In the genomic region with DNA sequence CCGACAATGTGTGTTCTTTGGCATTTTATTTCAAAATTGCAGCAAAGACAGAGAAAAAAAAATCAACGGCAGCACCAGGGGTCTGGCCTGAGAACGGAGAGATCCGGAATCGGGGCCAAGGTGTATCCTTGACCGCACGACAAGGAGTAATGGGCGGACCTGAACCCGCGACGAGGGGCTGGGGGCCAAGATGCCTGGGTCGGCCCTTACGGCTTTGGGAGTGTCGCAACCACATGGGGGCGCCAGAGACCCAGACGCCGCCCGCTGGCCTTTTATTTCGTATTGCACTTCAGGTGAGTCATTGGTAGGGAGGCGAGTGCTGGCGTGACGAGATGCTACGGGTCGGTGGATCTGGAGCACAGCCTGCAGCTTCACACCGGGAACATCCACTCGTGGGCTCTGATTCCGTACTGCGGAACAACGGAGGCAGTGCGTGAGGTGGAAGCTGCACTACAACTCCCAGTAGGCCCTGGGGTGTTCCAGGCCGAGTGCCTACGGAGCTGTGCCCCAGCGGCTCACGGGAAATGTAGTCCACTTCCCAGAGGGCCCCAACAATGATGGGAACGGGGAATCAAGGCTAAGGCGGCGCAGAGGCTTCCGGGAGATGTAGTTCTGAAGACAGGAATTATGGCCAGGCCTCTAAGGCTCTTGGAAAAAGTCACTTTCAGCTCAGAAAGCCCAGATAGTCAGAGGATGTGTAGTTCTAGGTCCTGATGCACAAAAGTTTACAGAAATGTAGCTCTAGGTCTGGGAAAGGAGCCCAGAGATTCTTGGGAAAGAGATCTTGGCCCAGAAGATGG, we compare ENCODE assay signal across 1 cellular context.
TF ChIP-seq lines count a peak whose summit lies in the region.

No MANE protein-coding gene starts in this region.

TF ChIP-seq in K562, 482 proteins besides CTCF, POLR2A, EP300 and RAD21 (continued from another document and continues in another):
- TF ChIP-seq, protein P1, sequence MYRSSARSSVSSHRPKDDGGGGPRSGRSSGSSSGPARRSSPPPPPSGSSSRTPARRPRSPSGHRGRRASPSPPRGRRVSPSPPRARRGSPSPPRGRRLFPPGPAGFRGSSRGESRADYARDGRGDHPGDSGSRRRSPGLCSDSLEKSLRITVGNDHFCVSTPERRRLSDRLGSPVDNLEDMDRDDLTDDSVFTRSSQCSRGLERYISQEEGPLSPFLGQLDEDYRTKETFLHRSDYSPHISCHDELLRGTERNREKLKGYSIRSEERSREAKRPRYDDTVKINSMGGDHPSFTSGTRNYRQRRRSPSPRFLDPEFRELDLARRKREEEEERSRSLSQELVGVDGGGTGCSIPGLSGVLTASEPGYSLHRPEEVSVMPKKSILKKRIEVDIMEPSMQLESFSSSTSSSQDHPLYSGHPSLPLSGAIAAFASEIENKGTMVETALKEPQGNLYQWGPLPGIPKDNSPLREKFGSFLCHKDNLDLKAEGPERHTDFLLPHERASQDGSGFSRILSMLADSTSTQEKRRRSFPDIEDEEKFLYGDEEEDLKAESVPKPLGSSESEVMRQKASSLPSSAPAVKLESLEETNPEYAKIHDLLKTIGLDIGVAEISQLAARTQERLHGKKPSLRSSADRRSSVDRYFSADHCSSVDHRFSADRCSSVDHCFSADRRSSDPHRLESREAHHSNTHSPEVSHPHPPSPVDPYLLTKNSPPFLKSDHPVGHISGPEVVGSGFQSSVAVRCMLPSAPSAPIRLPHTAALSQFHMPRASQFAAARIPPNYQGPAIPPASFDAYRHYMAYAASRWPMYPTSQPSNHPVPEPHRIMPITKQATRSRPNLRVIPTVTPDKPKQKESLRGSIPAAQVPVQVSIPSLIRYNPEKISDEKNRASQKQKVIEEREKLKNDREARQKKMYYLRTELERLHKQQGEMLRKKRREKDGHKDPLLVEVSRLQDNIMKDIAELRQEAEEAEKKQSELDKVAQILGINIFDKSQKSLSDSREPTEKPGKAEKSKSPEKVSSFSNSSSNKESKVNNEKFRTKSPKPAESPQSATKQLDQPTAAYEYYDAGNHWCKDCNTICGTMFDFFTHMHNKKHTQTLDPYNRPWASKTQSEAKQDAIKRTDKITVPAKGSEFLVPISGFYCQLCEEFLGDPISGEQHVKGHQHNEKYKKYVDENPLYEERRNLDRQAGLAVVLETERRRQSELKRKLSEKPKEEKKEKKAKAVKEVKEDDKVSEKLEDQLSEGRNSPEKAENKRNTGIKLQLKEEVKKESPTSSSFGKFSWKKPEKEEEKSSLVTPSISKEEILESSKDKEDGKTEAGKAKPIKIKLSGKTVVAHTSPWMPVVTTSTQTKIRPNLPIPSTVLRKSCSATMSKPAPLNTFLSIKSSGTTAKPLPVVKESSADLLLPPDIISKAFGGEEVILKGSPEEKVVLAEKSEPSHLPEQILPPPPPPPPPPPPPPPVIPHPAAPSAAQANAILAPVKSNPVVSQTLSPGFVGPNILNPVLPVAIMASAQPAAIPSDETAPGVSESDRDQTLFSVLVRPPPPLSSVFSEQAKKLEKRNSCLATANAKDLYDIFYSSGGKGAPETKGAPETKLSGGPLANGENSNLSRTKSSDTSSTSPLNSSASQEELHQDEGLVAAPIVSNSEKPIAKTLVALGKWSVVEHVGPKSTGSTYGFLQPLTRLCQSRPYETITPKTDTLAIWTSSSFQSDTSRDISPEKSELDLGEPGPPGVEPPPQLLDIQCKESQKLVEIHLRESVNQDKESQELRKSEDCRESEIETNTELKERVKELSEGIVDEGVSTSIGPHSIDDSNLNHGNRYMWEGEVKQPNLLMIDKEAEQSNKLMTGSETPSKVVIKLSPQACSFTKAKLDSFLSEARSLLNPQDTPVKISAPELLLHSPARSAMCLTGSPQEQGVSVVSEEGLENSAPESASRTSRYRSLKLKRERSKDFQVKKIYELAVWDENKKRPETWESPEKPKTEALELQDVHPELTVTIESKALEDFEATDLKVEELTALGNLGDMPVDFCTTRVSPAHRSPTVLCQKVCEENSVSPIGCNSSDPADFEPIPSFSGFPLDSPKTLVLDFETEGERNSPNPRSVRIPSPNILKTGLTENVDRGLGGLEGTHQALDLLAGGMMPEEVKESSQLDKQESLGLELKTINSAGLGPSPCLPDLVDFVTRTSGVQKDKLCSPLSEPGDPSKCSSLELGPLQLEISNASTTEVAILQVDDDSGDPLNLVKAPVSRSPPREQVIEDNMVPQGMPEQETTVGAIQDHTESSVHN (IDR thresholded peaks at IDR 0.05; ENCODE audit: borderline replicate concordance in 1 of 2, low read depth in 1 of 2): no peak
- TF ChIP-seq NR4A1 (CRISPR knock-in tag; IDR thresholded peaks at IDR 0.05) (no peak), NR4A1 (tag; IDR thresholded peaks at IDR 0.05) (peak; percentile 85), ZNF644 (tag; IDR thresholded peaks at IDR 0.05; ENCODE audit: low read depth) (peak; percentile 99), PYGO2 (tag; IDR thresholded peaks at IDR 0.05) (peak; percentile 44; the same call in 1 of the 2 replicates), CUX1 (CRISPR knock-in tag; IDR thresholded peaks at IDR 0.05) (peak; percentile 86), LCOR (CRISPR knock-in tag; IDR thresholded peaks at IDR 0.05) (peak; percentile 32; the same call in 1 of the 2 replicates), KDM4B (IDR thresholded peaks at IDR 0.05; ENCODE audit: borderline replicate concordance in 2 of 2, low read depth in 1 of 2) (peak in 1 of 2 experiments; percentile 89; a peak in 1 of 4 replicates), CBX8 (IDR thresholded peaks at IDR 0.05; ENCODE audit: borderline replicate concordance, extremely low read depth, low read depth, low read length, poor library complexity, severe bottlenecking) (no peak), PRMT5 (CRISPR knock-in tag; IDR thresholded peaks at IDR 0.05) (no peak), SIX5 (IDR thresholded peaks at IDR 0.05; ENCODE audit: borderline replicate concordance in 1 of 2, insufficient read depth in 1 of 2, low read depth in 1 of 2, low read length in 2 of 2) (peak; percentile 99), KAT7 (CRISPR knock-in tag; IDR thresholded peaks at IDR 0.05; ENCODE audit: borderline replicate concordance) (peak; percentile 75; the same call in 1 of the 2 replicates), CBFB (CRISPR knock-in tag; IDR thresholded peaks at IDR 0.05) (peak; percentile 68), CREB3L1 (IDR thresholded peaks at IDR 0.05; ENCODE audit: borderline replicate concordance, low read depth) (peak; percentile 98), ZEB2 (IDR thresholded peaks at IDR 0.05) (peak; percentile 70; the same call in 1 of the 2 replicates), JUN (IDR thresholded peaks at IDR 0.05; ENCODE audit: borderline replicate concordance, low read depth, low read length) (peak; percentile 65; the same call in 1 of the 2 replicates), JUN (CRISPR knock-in tag; IDR thresholded peaks at IDR 0.05; ENCODE audit: borderline replicate concordance) (peak; percentile 61; the same call in 1 of the 2 replicates), DMBX1 (CRISPR knock-in tag; IDR thresholded peaks at IDR 0.05; ENCODE audit: borderline replicate concordance) (peak; percentile 62; the same call in 1 of the 2 replicates), RNF2 (IDR thresholded peaks at IDR 0.05) (0 out of 2 replicates have a peak, but pooled peaks have one; percentile 59), L3MBTL2 (IDR thresholded peaks at IDR 0.05) (peak; percentile 88), CBX3 (IDR thresholded peaks at IDR 0.05; ENCODE audit: borderline replicate concordance in 1 of 2, low read length in 2 of 2) (peak in 1 of 2 experiments; percentile 77; a peak in 1 of 3 replicates), BACH1 (tag; IDR thresholded peaks at IDR 0.05) (peak; percentile 91), MAFF (IDR thresholded peaks at IDR 0.05; ENCODE audit: low read length) (no peak), HDAC2 (IDR thresholded peaks at IDR 0.05) (peak; percentile 45; the same call in 1 of the 2 replicates), ZBTB12 (CRISPR knock-in tag; IDR thresholded peaks at IDR 0.05) (peak; percentile 33; the same call in 1 of the 2 replicates), ZNF583 (CRISPR knock-in tag; IDR thresholded peaks at IDR 0.05) (peak; percentile 87), C11orf30 (IDR thresholded peaks at IDR 0.05; ENCODE audit: low read depth) (no peak), PRPF4 (IDR thresholded peaks at IDR 0.05; ENCODE audit: insufficient read depth, low read depth, low read length, poor library complexity, severe bottlenecking) (no peak), ELF4 (CRISPR knock-in tag; IDR thresholded peaks at IDR 0.05) (peak; percentile 90; the same call in 1 of the 2 replicates), ZNF584 (CRISPR knock-in tag; IDR thresholded peaks at IDR 0.05; ENCODE audit: low read depth) (peak; percentile 97), MEF2D (tag; conservative IDR thresholded peaks at IDR 0.05; ENCODE audit: low read depth) (peak; percentile 68; the same call in 1 of the 2 replicates), MTA1 (IDR thresholded peaks at IDR 0.05; ENCODE audit: borderline replicate concordance) (peak; percentile 90), LEF1 (IDR thresholded peaks at IDR 0.05) (no peak), MBD2 (IDR thresholded peaks at IDR 0.05; ENCODE audit: borderline replicate concordance, low read depth) (peak; percentile 93), FOXP1 (CRISPR knock-in tag; IDR thresholded peaks at IDR 0.05) (peak; percentile 77)
- TF ChIP-seq, protein P2, sequence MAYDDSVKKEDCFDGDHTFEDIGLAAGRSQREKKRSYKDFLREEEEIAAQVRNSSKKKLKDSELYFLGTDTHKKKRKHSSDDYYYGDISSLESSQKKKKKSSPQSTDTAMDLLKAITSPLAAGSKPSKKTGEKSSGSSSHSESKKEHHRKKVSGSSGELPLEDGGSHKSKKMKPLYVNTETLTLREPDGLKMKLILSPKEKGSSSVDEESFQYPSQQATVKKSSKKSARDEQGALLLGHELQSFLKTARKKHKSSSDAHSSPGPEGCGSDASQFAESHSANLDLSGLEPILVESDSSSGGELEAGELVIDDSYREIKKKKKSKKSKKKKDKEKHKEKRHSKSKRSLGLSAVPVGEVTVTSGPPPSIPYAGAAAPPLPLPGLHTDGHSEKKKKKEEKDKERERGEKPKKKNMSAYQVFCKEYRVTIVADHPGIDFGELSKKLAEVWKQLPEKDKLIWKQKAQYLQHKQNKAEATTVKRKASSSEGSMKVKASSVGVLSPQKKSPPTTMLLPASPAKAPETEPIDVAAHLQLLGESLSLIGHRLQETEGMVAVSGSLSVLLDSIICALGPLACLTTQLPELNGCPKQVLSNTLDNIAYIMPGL (CRISPR knock-in tag; IDR thresholded peaks at IDR 0.05): peak; percentile 68; the same call in 1 of the 2 replicates
- TF ChIP-seq, protein P3, sequence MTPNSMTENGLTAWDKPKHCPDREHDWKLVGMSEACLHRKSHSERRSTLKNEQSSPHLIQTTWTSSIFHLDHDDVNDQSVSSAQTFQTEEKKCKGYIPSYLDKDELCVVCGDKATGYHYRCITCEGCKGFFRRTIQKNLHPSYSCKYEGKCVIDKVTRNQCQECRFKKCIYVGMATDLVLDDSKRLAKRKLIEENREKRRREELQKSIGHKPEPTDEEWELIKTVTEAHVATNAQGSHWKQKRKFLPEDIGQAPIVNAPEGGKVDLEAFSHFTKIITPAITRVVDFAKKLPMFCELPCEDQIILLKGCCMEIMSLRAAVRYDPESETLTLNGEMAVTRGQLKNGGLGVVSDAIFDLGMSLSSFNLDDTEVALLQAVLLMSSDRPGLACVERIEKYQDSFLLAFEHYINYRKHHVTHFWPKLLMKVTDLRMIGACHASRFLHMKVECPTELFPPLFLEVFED (CRISPR knock-in tag; conservative IDR thresholded peaks at IDR 0.05): peak; percentile 35; the same call in 1 of the 2 replicates
